In the genomic region with DNA sequence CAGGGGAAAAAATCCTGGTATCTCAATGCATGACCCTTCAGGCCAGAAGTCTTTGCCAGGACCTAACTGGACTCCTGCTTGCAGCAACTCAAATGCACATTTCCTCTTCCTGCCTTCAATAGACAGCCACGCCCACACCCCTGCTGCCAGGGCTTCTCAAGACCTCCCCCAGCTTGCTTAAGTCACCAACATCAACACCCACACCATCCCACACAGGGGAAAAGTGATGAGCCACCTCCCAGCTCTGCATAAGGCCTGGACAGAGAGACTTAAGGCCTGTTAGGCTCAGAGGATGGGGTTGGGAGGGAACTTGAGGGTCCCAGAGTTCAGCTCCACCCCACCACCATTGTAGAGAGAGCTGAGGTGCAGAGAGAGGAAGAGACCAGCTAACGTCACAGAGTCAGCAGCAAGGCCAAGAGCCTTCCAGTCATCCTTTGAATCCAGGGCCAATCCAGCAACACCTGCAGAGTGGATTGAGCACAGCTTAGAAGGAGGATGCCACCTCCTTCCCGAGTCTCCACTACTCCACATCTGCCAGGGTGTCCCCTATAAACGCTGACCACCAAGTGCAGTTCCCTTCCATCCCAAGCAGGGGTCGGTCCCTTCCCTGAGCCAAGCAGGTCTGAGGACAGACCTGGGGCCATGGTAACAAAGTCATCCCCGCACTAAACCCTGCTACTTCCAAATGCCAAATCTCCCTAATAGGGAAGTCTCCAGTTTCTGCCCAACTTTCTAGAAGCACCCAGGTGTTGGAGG, we compare ENCODE assay signal across 8 cellular contexts. TPM values are rescaled to one million over a fixed set of nuclear protein-coding genes. Genes with fewer than 3 reads are reported as not detected.
DNase-seq lines count a peak whose midpoint lies in the region; ATAC-seq and TF ChIP-seq lines count a peak whose summit lies in the region.

No MANE protein-coding gene starts in this region.

- H3K9me3 ChIP-seq in DOHH2 (ENCODE audit: control insufficient read depth, insufficient read depth, low read length) (no peaks in the 10 kb centered on the region), HUES64 (ENCODE audit: insufficient read depth, low read depth, low read length) (no peaks in the 10 kb centered on the region), stomach (no peaks in the 10 kb centered on the region)

- TF ChIP-seq POLR2A in stomach (IDR thresholded peaks at IDR 0.05) = no peak

- intact Hi-C loops in stomach (cut with DNase I; ENCODE audit: low total_unique reads) = no loop called here

- WGBS in HUES64 = 56% methylated on average over 6 of the region's 6 CpGs
- 53 to 63% (median 61%) methylated on average over 6 of the region's 6 CpGs for WGBS in stomach, 5 donors

- H3K27ac Mint-ChIP-seq in naive B cell = peak overlapping the region; percentile 89 to 96 (median 94)

- ATAC-seq in naive B cell (ENCODE audit: low read depth in 2 of 2) (peak; percentile 60 to 64), HG03135 (IDR thresholded peaks at IDR 0.05; ENCODE audit: unreplicated experiment) (no peak)

- peaks cover 0 to 10% of the 10 kb centered on the region in 2 donors for H3K36me3 Mint-ChIP-seq in naive B cell

- no peaks in the 10 kb centered on the region for H4K20me1 ChIP-seq in DOHH2 (ENCODE audit: control insufficient read depth, insufficient read depth, low read depth, low read length)

- H3K27ac ChIP-seq in DOHH2 (ENCODE audit: low read depth, low read length) = peak overlapping the region; percentile 40
- peak overlapping the region; percentile 27; the same call in 1 of the 2 replicates for H3K27ac ChIP-seq in HUES64 (ENCODE audit: low read depth, low read length)
- peak overlapping the region in 4 of 5 donors; percentile 7 to 28 (median 18) for H3K27ac ChIP-seq in stomach

- H3K27me3 ChIP-seq in DOHH2 (ENCODE audit: control insufficient read depth, low read length) (no peaks in the 10 kb centered on the region), HUES64 (ENCODE audit: insufficient read depth, low read length) (no peaks in the 10 kb centered on the region), stomach (no peaks in the 10 kb centered on the region)

- no peaks in the 10 kb centered on the region for H3K27me3 Mint-ChIP-seq in naive B cell

- peaks cover 37% of the 10 kb centered on the region for H3K4me1 ChIP-seq in DOHH2 (ENCODE audit: control insufficient read depth, low read length)
- peaks cover 20% of the 10 kb centered on the region for H3K4me1 ChIP-seq in HUES64 (ENCODE audit: insufficient read depth, low read length)
- peaks cover 27 to 48% (median 42%) of the 10 kb centered on the region in 4 donors for H3K4me1 ChIP-seq in stomach

- H3K9me3 Mint-ChIP-seq in naive B cell = no peaks in the 10 kb centered on the region

- H3F3A ChIP-seq in DOHH2 (ENCODE audit: control insufficient read depth, insufficient read depth) = peaks cover 12% of the 10 kb centered on the region; the same call in 1 of the 2 replicates

- no peaks in the 10 kb centered on the region for H3K9me2 ChIP-seq in DOHH2 (replicated peaks; ENCODE audit: control insufficient read depth, low read length)

- TF ChIP-seq CTCF in DOHH2 (IDR thresholded peaks at IDR 0.05; ENCODE audit: low read depth, low read length, poor library complexity, severe bottlenecking) (no peak), stomach (IDR thresholded peaks at IDR 0.05) (no peak)

- peak overlapping the region; percentile 25 to 83 (median 62) for H3K4me3 Mint-ChIP-seq in naive B cell

- DNase-seq in activated CD4-positive, alpha-beta T cell treated with anti-CD3 and anti-CD28 coated beads for 4 hours = peak; percentile 89 to 90
- DNase-seq in effector CD4-positive, alpha-beta T cell = peak; percentile 63
- peak; percentile 66 for DNase-seq in naive B cell
- peak; percentile 61 for DNase-seq in stomach
- DNase-seq in NCI-H1092 (lab: John Stamatoyannopoulos, UW) = no peak

- no peak for TF ChIP-seq EP300 in stomach (IDR thresholded peaks at IDR 0.05)

- H3K4me3 ChIP-seq in DOHH2 (ENCODE audit: low read length) = peak overlapping the region; percentile 45
- no peak overlapping the region for H3K4me3 ChIP-seq in HUES64 (ENCODE audit: low read length)
- H3K4me3 ChIP-seq in stomach = no peak overlapping the region

- H3K4me2 ChIP-seq in DOHH2 (ENCODE audit: low read length) = peak overlapping the region; percentile 64

- H3K79me2 ChIP-seq in DOHH2 (ENCODE audit: control insufficient read depth, low read length) = peaks cover 10% of the 10 kb centered on the region

- H3K36me3 ChIP-seq in DOHH2 (ENCODE audit: control insufficient read depth, low read length) = peaks cover 43% of the 10 kb centered on the region
- H3K36me3 ChIP-seq in HUES64 (ENCODE audit: insufficient read depth, low read length) = peaks cover 57% of the 10 kb centered on the region
- peaks cover 0 to 37% (median 12%) of the 10 kb centered on the region in 4 donors for H3K36me3 ChIP-seq in stomach

- no peak overlapping the region for H3K9ac ChIP-seq in HUES64 (ENCODE audit: low read depth, low read length)

- peaks cover 37 to 67% (median 64%) of the 10 kb centered on the region in 3 donors for H3K4me1 Mint-ChIP-seq in naive B cell

RNA-seq across cellular contexts. Expression of a gene that starts 50.0 kb away (rescaled TPM):
- 83.7 TPM for polyA plus RNA-seq in HUES64 (2013, experiment 1 of 2)
- 82.7 TPM for polyA plus RNA-seq in HUES64 (2013, experiment 2 of 2)
- polyA plus RNA-seq in naive B cell (ENCODE audit: low read depth in 6 of 6) (10 to 100 TPM; 25.5 to 46.5 (median 31.0) TPM), stomach (1 to 10 TPM; 7.8 to 9.0 (median 8.0) TPM)
- 10 to 100 TPM in 4 of 5 donors, 1 to 10 TPM in 1; 5.8 to 72.8 (median 17.1) TPM for total RNA-seq in stomach
